3 cellular contexts compared by ENCODE assay signal in the genomic region with DNA sequence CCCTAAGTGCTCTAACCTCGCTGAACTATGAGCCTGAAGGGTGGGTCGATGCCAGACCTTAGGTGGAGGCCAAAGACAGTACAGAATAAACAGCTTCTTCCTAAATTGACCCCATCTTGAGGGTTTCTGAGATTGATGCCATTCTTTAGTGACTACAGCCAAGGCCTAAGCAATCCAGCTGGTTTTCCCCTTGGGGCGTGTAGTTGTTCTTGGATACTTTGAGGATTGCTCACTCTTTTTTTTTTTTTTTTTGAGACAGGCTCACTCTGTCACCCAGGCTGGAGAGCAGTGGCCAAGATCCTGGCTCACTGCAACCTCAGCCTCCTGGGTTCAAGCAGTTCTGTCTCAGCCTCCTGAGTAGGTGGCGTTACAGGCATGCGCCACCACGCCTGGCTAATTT.
A peak's percentile ranks its signal among the peaks of the same experiment; 100 is the strongest.
TF ChIP-seq lines count a peak whose summit lies in the region.

No MANE protein-coding gene starts in this region.

TF ChIP-seq in SK-N-SH, 30 proteins besides CTCF, POLR2A, EP300 and RAD21:
- TF ChIP-seq FOSL2 (IDR thresholded peaks at IDR 0.05; ENCODE audit: borderline replicate concordance, low read depth) = peak; percentile 19; the same call in 1 of the 2 replicates
- TF ChIP-seq, protein P1, sequence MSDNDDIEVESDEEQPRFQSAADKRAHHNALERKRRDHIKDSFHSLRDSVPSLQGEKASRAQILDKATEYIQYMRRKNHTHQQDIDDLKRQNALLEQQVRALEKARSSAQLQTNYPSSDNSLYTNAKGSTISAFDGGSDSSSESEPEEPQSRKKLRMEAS (IDR thresholded peaks at IDR 0.05; ENCODE audit: low read depth) = no peak

TF ChIP-seq in SK-N-SH treated with all-trans-retinoic acid at 6 μM for 48 hours, 23 proteins besides CTCF, POLR2A, EP300 and RAD21:
- TF ChIP-seq ZFP3 (CRISPR knock-in tag; IDR thresholded peaks at IDR 0.05) (no peak), RARB (CRISPR knock-in tag; IDR thresholded peaks at IDR 0.05) (no peak), ZNF565 (CRISPR knock-in tag; conservative IDR thresholded peaks at IDR 0.05; ENCODE audit: low read depth) (no peak), CSDC2 (CRISPR knock-in tag; IDR thresholded peaks at IDR 0.05) (no peak), ZC3H10 (CRISPR knock-in tag; IDR thresholded peaks at IDR 0.05) (no peak), TCF4 (CRISPR knock-in tag; IDR thresholded peaks at IDR 0.05; ENCODE audit: borderline replicate concordance) (no peak), BACH2 (CRISPR knock-in tag; IDR thresholded peaks at IDR 0.05; ENCODE audit: borderline replicate concordance) (no peak), CREB5 (CRISPR knock-in tag; IDR thresholded peaks at IDR 0.05; ENCODE audit: low read depth) (no peak), SNAI2 (CRISPR knock-in tag; IDR thresholded peaks at IDR 0.05) (no peak), ZNF8 (CRISPR knock-in tag; IDR thresholded peaks at IDR 0.05) (no peak), OSR1 (CRISPR knock-in tag; IDR thresholded peaks at IDR 0.05) (no peak), GLIS3 (CRISPR knock-in tag; IDR thresholded peaks at IDR 0.05) (no peak), ESRRG (CRISPR knock-in tag; IDR thresholded peaks at IDR 0.05) (no peak), ISL1 (CRISPR knock-in tag; IDR thresholded peaks at IDR 0.05) (no peak), PPARA (CRISPR knock-in tag; IDR thresholded peaks at IDR 0.05; ENCODE audit: borderline replicate concordance) (no peak)

TF ChIP-seq in endothelial cell of umbilical vein, 7 proteins besides CTCF, POLR2A, EP300 and RAD21:
- TF ChIP-seq EZH2 (IDR thresholded peaks at IDR 0.05; ENCODE audit: borderline replicate concordance, low read depth, low read length, severe bottlenecking) = no peak
- TF ChIP-seq JUN (IDR thresholded peaks at IDR 0.05; ENCODE audit: borderline replicate concordance, insufficient read depth, insufficient read length, low read depth) = no peak
- TF ChIP-seq FOS (IDR thresholded peaks at IDR 0.05; ENCODE audit: borderline replicate concordance, insufficient read depth, low read length) = no peak
- no peak for TF ChIP-seq GATA2 (IDR thresholded peaks at IDR 0.05; ENCODE audit: insufficient read depth, insufficient read length, low read depth, low read length)
- no peak for TF ChIP-seq POLR2AphosphoS5 (IDR thresholded peaks at IDR 0.05; ENCODE audit: insufficient read depth, low read depth, low read length)
- TF ChIP-seq, protein P1 (IDR thresholded peaks at IDR 0.05; ENCODE audit: insufficient read depth, insufficient read length) = no peak
- no peak for TF ChIP-seq MYC (IDR thresholded peaks at IDR 0.05; ENCODE audit: low read depth, low read length)
